In the genomic region with DNA sequence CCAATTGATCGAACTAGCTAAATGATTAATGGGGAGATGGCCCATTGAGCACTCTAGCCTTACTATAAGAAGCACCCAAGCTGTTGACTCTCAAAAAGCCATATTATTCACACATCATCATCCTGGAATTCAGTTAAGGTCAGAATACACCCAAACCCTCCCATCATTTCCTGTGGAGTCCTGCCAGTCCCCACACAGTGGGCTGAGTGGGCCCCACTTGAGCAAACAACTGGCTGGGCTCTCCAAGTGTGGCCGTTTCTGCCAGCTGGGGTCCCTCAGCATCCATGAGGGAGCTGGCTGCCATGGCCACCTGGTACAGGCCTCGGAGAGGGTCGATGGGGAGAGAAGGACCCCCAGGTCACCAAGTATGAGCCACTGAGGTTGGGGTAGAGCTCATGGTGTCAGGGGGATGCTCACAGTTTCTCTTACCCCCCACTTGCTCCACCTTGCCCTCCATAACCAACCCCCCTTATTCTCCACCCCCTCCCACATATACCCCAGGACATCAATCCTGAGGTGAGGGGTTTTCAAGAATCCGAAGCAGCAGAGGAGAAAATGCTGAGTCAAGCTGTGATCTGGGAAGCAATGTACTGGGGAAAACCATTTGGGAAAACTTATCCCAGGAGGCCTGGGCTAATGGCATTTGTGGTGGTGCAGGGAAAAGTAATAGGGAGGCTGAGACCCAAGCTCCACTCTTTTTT, we compare ENCODE assay signal across 2 cellular contexts.
TF ChIP-seq lines count a peak whose summit lies in the region.

No MANE protein-coding gene starts in this region.

TF ChIP-seq in A549, 52 proteins besides CTCF, POLR2A, EP300 and RAD21 (continued from another document):
- TF ChIP-seq, protein P1, sequence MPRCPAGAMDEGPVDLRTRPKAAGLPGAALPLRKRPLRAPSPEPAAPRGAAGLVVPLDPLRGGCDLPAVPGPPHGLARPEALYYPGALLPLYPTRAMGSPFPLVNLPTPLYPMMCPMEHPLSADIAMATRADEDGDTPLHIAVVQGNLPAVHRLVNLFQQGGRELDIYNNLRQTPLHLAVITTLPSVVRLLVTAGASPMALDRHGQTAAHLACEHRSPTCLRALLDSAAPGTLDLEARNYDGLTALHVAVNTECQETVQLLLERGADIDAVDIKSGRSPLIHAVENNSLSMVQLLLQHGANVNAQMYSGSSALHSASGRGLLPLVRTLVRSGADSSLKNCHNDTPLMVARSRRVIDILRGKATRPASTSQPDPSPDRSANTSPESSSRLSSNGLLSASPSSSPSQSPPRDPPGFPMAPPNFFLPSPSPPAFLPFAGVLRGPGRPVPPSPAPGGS (IDR thresholded peaks at IDR 0.05), result no peak
- TF ChIP-seq FOXS1 (CRISPR knock-in tag; IDR thresholded peaks at IDR 0.05), result no peak

TF ChIP-seq in K562, 482 proteins besides CTCF, POLR2A, EP300 and RAD21 (continued from another document):
- TF ChIP-seq C11orf30 (IDR thresholded peaks at IDR 0.05; ENCODE audit: low read depth) (peak; percentile 53), MAFG (tag; conservative IDR thresholded peaks at IDR 0.05) (0 out of 2 replicates have a peak, but pooled peaks have one; percentile 11)
